ENCODE assay signal across 21 cellular contexts in the genomic region with DNA sequence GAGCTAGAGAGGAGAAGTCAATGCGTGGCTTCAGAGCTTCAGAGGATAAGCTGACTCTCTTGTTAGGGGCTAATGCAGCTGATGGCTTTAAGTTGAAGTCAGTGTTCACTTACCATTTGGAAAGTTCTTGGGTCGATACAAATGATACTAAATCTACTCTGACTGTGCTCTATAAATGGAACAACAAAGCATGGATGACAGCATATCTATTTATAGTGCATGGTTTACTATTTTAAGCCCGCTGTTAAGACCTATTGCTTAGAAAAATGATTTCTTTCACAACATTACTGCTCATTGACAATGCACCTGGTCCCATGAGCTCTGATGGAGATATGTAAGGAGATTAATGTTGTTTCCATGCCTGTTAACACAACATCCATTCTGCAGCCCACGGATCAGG.
"Had no signal": no experiment of that assay in that cellular context is flagged by ENCODE, and none has a peak within 500 bp of the region (broad histone marks: within the 10 kb centered on the region; RNA-seq: fewer than 3 reads in every experiment).

No MANE protein-coding gene starts in this region.

- H3K4me3 ChIP-seq: cardiac muscle cell, dorsolateral prefrontal cortex, heart left ventricle, prostate gland, skin epidermis had no signal

- H3K9me3 Mint-ChIP-seq: activated naive CD4-positive, alpha-beta T cell treated with anti-CD3 and anti-CD28 coated beads, Interleukin-2, amount 50 U/mL, for 72 hours; immature natural killer cell; natural killer cell treated with Interleukin-12 subunit alpha and Interleukin-12 subunit beta and Interleukin-15 and Interleukin-18, amount 100 ng/mL, for 72 hours had no signal

- H3K27ac Mint-ChIP-seq: activated CD8-positive, alpha-beta T cell treated with anti-CD3 and anti-CD28 coated beads, Interleukin-2, amount 10 ng/mL, durations not matched to agents 7 days and 5 days; activated naive CD4-positive, alpha-beta T cell treated with anti-CD3 and anti-CD28 coated beads, Interleukin-2, amount 50 U/mL, for 72 hours; endodermal cell; natural killer cell treated with Interleukin-12 subunit alpha and Interleukin-12 subunit beta and Interleukin-15 and Interleukin-18, amount 100 ng/mL, for 72 hours had no signal

- H3K4me1 Mint-ChIP-seq: endodermal cell had no signal

- H3K4me1 ChIP-seq: heart left ventricle, prostate gland had no signal

- H3K4me3 Mint-ChIP-seq: activated CD8-positive, alpha-beta T cell treated with anti-CD3 and anti-CD28 coated beads, Interleukin-2, amount 10 ng/mL, durations not matched to agents 7 days and 5 days; endodermal cell; immature natural killer cell; natural killer cell treated with Interleukin-12 subunit alpha and Interleukin-12 subunit beta and Interleukin-15 and Interleukin-18, amount 100 ng/mL, for 72 hours had no signal

- H3K27ac ChIP-seq: cardiac muscle cell, dorsolateral prefrontal cortex, heart left ventricle, prostate gland, skin epidermis had no signal

- H3K9me3 ChIP-seq: prostate gland had no signal

- DNase-seq: activated CD4-positive, alpha-beta T cell treated with anti-CD3 and anti-CD28 coated beads for 48 hours; activated CD8-positive, alpha-beta memory T cell treated with anti-CD3 and anti-CD28 coated beads, Interleukin-2, amount 50 U/mL, for 4 hours; activated CD8-positive, alpha-beta T cell treated with anti-CD3 and anti-CD28 coated beads, Interleukin-2, amount 10 ng/mL, durations not matched to agents 7 days and 5 days; activated gamma-delta T cell; activated T-cell treated with anti-CD3 and anti-CD28 coated beads, Interleukin-2, amount 50 U/mL, for 48 hours; dorsolateral prefrontal cortex; endodermal cell; heart left ventricle; immature natural killer cell; occipital lobe; right cardiac atrium; stimulated activated CD4-positive, alpha-beta T cell treated with anti-CD3 and anti-CD28 coated beads, Interleukin-4, amount 100 ng/mL, for 4 hours; stimulated activated CD8-positive, alpha-beta memory T cell treated with anti-CD3 and anti-CD28 coated beads, Interleukin-4, amount 100 ng/mL, for 48 hours; stimulated activated naive CD8-positive, alpha-beta T cell treated with anti-CD3 and anti-CD28 coated beads, Interleukin-15, Interleukin-2, amounts not matched to agents 100 U/mL and 50 U/mL, for 24 hours; trophoblast cell had no signal

- FAIRE-seq: frontal cortex had no signal

- H3K27me3 Mint-ChIP-seq: natural killer cell treated with Interleukin-12 subunit alpha and Interleukin-12 subunit beta and Interleukin-15 and Interleukin-18, amount 100 ng/mL, for 72 hours had no signal

- H3K36me3 ChIP-seq: cardiac muscle cell, heart left ventricle, prostate gland had no signal

- H3K27me3 ChIP-seq: cardiac muscle cell, dorsolateral prefrontal cortex, heart left ventricle had no signal

- ATAC-seq: activated CD8-positive, alpha-beta T cell treated with anti-CD3 and anti-CD28 coated beads, Interleukin-2, amount 10 ng/mL, durations not matched to agents 7 days and 5 days; activated naive CD4-positive, alpha-beta T cell treated with anti-CD3 and anti-CD28 coated beads, Interleukin-2, amount 50 U/mL, for 72 hours; heart left ventricle; natural killer cell treated with Interleukin-12 subunit alpha and Interleukin-12 subunit beta and Interleukin-15 and Interleukin-18, amount 100 ng/mL, for 72 hours; right cardiac atrium; stimulated activated naive CD8-positive, alpha-beta T cell treated with anti-CD3 and anti-CD28 coated beads, Interleukin-15, Interleukin-2, amounts not matched to agents 100 U/mL and 50 U/mL, for 24 hours had no signal

- H3K36me3 Mint-ChIP-seq: activated naive CD4-positive, alpha-beta T cell treated with anti-CD3 and anti-CD28 coated beads, Interleukin-2, amount 50 U/mL, for 72 hours; immature natural killer cell; natural killer cell treated with Interleukin-12 subunit alpha and Interleukin-12 subunit beta and Interleukin-15 and Interleukin-18, amount 100 ng/mL, for 72 hours had no signal
